8 cellular contexts compared by ENCODE assay signal in genomic region chr2:44479127-44479887, GRCh38.
DNase-seq lines count a peak whose midpoint lies in the region; ATAC-seq and TF ChIP-seq lines count a peak whose summit lies in the region.

No MANE protein-coding gene starts in this region.

- POLR2A ChIA-PET in activated CD4-positive, alpha-beta memory T cell treated with anti-CD3 and anti-CD28 coated beads for 36 hours (lab: Charles Lee): no interaction called here

- TF ChIP-seq RAD21 in neural cell (conservative IDR thresholded peaks at IDR 0.05): peak; percentile 98

- H4K20me1 ChIP-seq in neural cell (ENCODE audit: insufficient read depth): no peaks in the 10 kb centered on the region

- H3K27me3 ChIP-seq in neural cell (ENCODE audit: insufficient read depth, low read depth, low read length): no peaks in the 10 kb centered on the region

- no peaks in the 10 kb centered on the region for H3F3A ChIP-seq in neural cell (ENCODE audit: insufficient read depth, low read length, poor library complexity, severe bottlenecking)

- H3K9me3 Mint-ChIP-seq in activated CD4-positive, alpha-beta memory T cell treated with anti-CD3 and anti-CD28 coated beads for 36 hours: no peaks in the 10 kb centered on the region

- CTCF ChIA-PET in activated CD4-positive, alpha-beta memory T cell treated with anti-CD3 and anti-CD28 coated beads for 36 hours (lab: Charles Lee): interaction anchor here (0.6 to 3.5 kb wide), 98 partner anchors 9 to 1082 kb away, joined by 3 to 126 read pairs (median 4); partner anchors contain the start of genes CAMKMT and PREPL

- peaks cover 2% of the 10 kb centered on the region for H3K4me1 Mint-ChIP-seq in activated CD4-positive, alpha-beta memory T cell treated with anti-CD3 and anti-CD28 coated beads for 36 hours (ENCODE audit: low read depth)

- no peaks in the 10 kb centered on the region for H3K36me3 ChIP-seq in neural cell (ENCODE audit: insufficient read depth, low read length)

- TF ChIP-seq EP300 in neural cell (conservative IDR thresholded peaks at IDR 0.05; ENCODE audit: poor library complexity, severe bottlenecking): peak; percentile 36

- H3K27me3 Mint-ChIP-seq in activated CD4-positive, alpha-beta memory T cell treated with anti-CD3 and anti-CD28 coated beads for 36 hours: no peaks in the 10 kb centered on the region

- H2AFZ ChIP-seq in neural cell (ENCODE audit: low read depth, low read length): no peak overlapping the region

- intact Hi-C loops in activated CD4-positive, alpha-beta memory T cell treated with anti-CD3 and anti-CD28 coated beads for 36 hours (cut with micrococcal nuclease): loop anchor here (1.0 to 10.0 kb wide), 5 partner anchors 87 to 476 kb away; no protein-coding TSS in a partner anchor

- H3K9ac ChIP-seq in neural cell (ENCODE audit: low read length): no peak overlapping the region

- H3K4me3 Mint-ChIP-seq in activated CD4-positive, alpha-beta memory T cell treated with anti-CD3 and anti-CD28 coated beads for 36 hours: no peak overlapping the region

- H3K4me3 ChIP-seq in neural cell (ENCODE audit: low read length): no peak overlapping the region

- TF ChIP-seq CTCF in neural cell (IDR thresholded peaks at IDR 0.05; ENCODE audit: poor library complexity, severe bottlenecking): peak; percentile 100

- no peaks in the 10 kb centered on the region for H3K79me2 ChIP-seq in neural cell (replicated peaks; ENCODE audit: insufficient read depth, low read length)

- no peak overlapping the region for H3K27ac ChIP-seq in neural cell (ENCODE audit: low read length)

- no peak overlapping the region for H3K4me2 ChIP-seq in neural cell (ENCODE audit: low read length)

- H3K9me2 ChIP-seq in neural cell (ENCODE audit: insufficient read depth, low read length): no peaks in the 10 kb centered on the region

- ATAC-seq in GM21447 (IDR thresholded peaks at IDR 0.05; ENCODE audit: unreplicated experiment): peak; percentile 96

- no peak overlapping the region for H3K27ac Mint-ChIP-seq in activated CD4-positive, alpha-beta memory T cell treated with anti-CD3 and anti-CD28 coated beads for 36 hours

- peak; percentile 88 for DNase-seq in DMS79 treated with DMSO at 0.1 percent for 48 hours (lab: John Stamatoyannopoulos, UW)
- DNase-seq in HT-29 (ENCODE audit: low spot score): peak; percentile 84
- peak; percentile 81 for DNase-seq in NCI-H748 (lab: John Stamatoyannopoulos, UW; ENCODE audit: unreplicated experiment)
- peak; percentile 19 for DNase-seq in activated CD4-positive, alpha-beta memory T cell treated with anti-CD3 and anti-CD28 coated beads for 36 hours
- peak; percentile 94 for DNase-seq in fibroblast of peridontal ligament (ENCODE audit: extremely low read depth)
- no peak for DNase-seq in activated effector memory CD4-positive, alpha-beta T cell treated with anti-CD3 and anti-CD28 coated beads, Interleukin-2, amount 50 U/mL, for 16 hours

- H3K9me3 ChIP-seq in neural cell (ENCODE audit: low read length): no peaks in the 10 kb centered on the region

- no peaks in the 10 kb centered on the region for H3K36me3 Mint-ChIP-seq in activated CD4-positive, alpha-beta memory T cell treated with anti-CD3 and anti-CD28 coated beads for 36 hours

TF ChIP-seq in neural cell, 6 proteins besides CTCF, POLR2A, EP300 and RAD21:
- TF ChIP-seq REST (IDR thresholded peaks at IDR 0.05; ENCODE audit: borderline replicate concordance) (no peak), MXI1 (conservative IDR thresholded peaks at IDR 0.05; ENCODE audit: poor library complexity, severe bottlenecking) (peak; percentile 38), SMC3 (conservative IDR thresholded peaks at IDR 0.05; ENCODE audit: poor library complexity) (peak; percentile 99), EZH2 (IDR thresholded peaks at IDR 0.05; ENCODE audit: borderline replicate concordance, insufficient read depth, low read length, poor library complexity, severe bottlenecking) (no peak), POLR2AphosphoS5 (IDR thresholded peaks at IDR 0.05) (peak; percentile 38), TAF1 (IDR thresholded peaks at IDR 0.05; ENCODE audit: low read depth) (no peak)
